Comparison of ENCODE assay signal across 8 cellular contexts in genomic region chr14:53295985-53296582, GRCh38.
A peak's percentile ranks its signal among the peaks of the same experiment; 100 is the strongest.
DNase-seq lines count a peak whose midpoint lies in the region; ATAC-seq and TF ChIP-seq lines count a peak whose summit lies in the region.

No MANE protein-coding gene starts in this region.

- no TSS peak for BruUV-seq in MCF 10A (replicated peaks; lab: Mats Ljungman, UMichigan)

- H3K4me3 Mint-ChIP-seq in MCF 10A (ENCODE audit: unreplicated experiment), result no peak overlapping the region

- no peak overlapping the region for H3K27ac Mint-ChIP-seq in MCF 10A (ENCODE audit: low read depth, unreplicated experiment)

- no peak overlapping the region for H3K4me3 ChIP-seq in liver (ENCODE audit: low read depth in 1 of 3, low read length in 3 of 3)

- H3K9ac ChIP-seq in liver (ENCODE audit: low read depth in 1 of 2, low read length in 2 of 2), result no peak overlapping the region

- H3K4me1 Mint-ChIP-seq in MCF 10A (ENCODE audit: insufficient read depth, unreplicated experiment), result no peaks in the 10 kb centered on the region

- H3K36me3 ChIP-seq in liver (ENCODE audit: control insufficient read depth in 4 of 4, insufficient read depth in 3 of 4, low read depth in 1 of 4, low read length in 3 of 4), result no peaks in the 10 kb centered on the region

- H3K36me3 Mint-ChIP-seq in MCF 10A (ENCODE audit: insufficient read depth, unreplicated experiment), result no peaks in the 10 kb centered on the region

- H3K9me3 ChIP-seq in liver (ENCODE audit: control insufficient read depth in 4 of 4, low read length in 3 of 4), result no peaks in the 10 kb centered on the region

- peak; percentile 60 to 72 for TF ChIP-seq RAD21 in liver (IDR thresholded peaks at IDR 0.05)

- TF ChIP-seq CTCF in MCF 10A (IDR thresholded peaks at IDR 0.05; ENCODE audit: unreplicated experiment) (peak; percentile 57), liver (IDR thresholded peaks at IDR 0.05; ENCODE audit: low read depth, low read length, missing input control) (peak; percentile 56)

- intact Hi-C loops in MCF 10A (cut with micrococcal nuclease), result loop anchor here (2.0 kb wide), 1 partner anchor 1053 kb away; no protein-coding TSS in a partner anchor

- 51% methylated on average over 9 of the region's 9 CpGs for WGBS in liver

- CTCF ChIA-PET in MCF 10A (lab: Yijun Ruan, JAX), result interaction anchor here (0.5 to 2.9 kb wide), 45 partner anchors 9 to 1192 kb away, joined by 3 to 46 read pairs (median 3); partner anchors contain the start of gene DDHD1

- no peaks in the 10 kb centered on the region for H3K27me3 Mint-ChIP-seq in MCF 10A (ENCODE audit: insufficient read depth, unreplicated experiment)

- no peak overlapping the region for H3K27ac ChIP-seq in liver (ENCODE audit: low read depth in 1 of 2, low read length in 2 of 2)

- ATAC-seq in HG03097 (IDR thresholded peaks at IDR 0.05; ENCODE audit: low FRiP score, unreplicated experiment) (no peak), HG03025 (IDR thresholded peaks at IDR 0.05; ENCODE audit: low FRiP score, unreplicated experiment) (no peak), HG02759 (IDR thresholded peaks at IDR 0.05; ENCODE audit: unreplicated experiment) (no peak)

- DNase-seq in AG08396 (ENCODE audit: low spot score) (peak; percentile 31), EH (ENCODE audit: low read depth) (peak; percentile 44), NCI-H2029 treated with DMSO at 0.1 percent for 48 hours (lab: John Stamatoyannopoulos, UW) (peak; percentile 38), MCF 10A (ENCODE audit: unreplicated experiment) (peak; percentile 52)

- POLR2A ChIA-PET in MCF 10A (lab: Yijun Ruan, JAX), result interaction anchor here (0.6 to 0.9 kb wide), 2 partner anchors 303 to 506 kb away, joined by 3 to 4 read pairs; no protein-coding TSS in a partner anchor

- no peaks in the 10 kb centered on the region for H3K4me1 ChIP-seq in liver (ENCODE audit: control insufficient read depth in 4 of 4, insufficient read depth in 4 of 4, low read length in 3 of 4)

- H3K27me3 ChIP-seq in liver (ENCODE audit: control insufficient read depth in 4 of 4, insufficient read depth in 4 of 4, low read length in 3 of 4), result no peaks in the 10 kb centered on the region

- H3K9me3 Mint-ChIP-seq in MCF 10A (ENCODE audit: unreplicated experiment), result no peaks in the 10 kb centered on the region

TF ChIP-seq in liver, 16 proteins besides CTCF, POLR2A, EP300 and RAD21:
- TF ChIP-seq FOXA1 (IDR thresholded peaks at IDR 0.05) (no peak), RXRA (IDR thresholded peaks at IDR 0.05) (no peak), YY1 (IDR thresholded peaks at IDR 0.05) (no peak), HNF4G (IDR thresholded peaks at IDR 0.05) (no peak), HNF4A (conservative IDR thresholded peaks at IDR 0.05) (no peak), SP1 (IDR thresholded peaks at IDR 0.05) (no peak)
